10 cellular contexts compared by ENCODE assay signal in the genomic region with DNA sequence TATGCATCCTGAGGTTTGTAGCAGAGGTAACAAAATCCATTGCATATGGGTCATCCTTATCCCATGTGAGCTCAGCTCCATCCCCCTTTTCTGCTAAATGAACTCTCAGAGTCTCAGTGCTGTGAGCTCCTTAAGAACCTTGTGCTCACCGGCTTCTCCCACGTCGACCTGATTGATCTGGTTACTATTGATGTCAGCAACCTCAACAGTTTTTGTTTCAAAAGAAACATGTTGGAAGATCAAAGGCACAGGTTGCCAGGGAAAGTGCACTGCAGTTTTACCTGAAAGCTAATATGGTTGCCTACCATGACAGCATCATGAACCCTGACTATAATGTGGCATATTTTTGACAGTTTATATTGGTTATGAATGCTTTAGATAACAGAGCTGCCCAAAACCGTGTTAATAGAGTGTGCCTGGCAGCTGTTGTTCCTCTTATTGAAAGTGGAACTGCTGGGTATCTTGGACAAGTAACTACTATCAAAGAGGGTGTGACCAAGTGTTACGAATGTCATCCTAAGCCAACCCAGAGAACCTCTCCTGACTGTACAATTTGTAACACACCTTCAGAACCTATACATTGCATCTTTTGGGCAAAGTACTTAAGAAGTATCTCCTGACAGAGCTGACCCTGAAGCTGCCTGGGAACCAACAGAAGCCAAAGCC.
A peak's percentile ranks its signal among the peaks of the same experiment; 100 is the strongest.
DNase-seq lines count a peak whose midpoint lies in the region; ATAC-seq and FAIRE-seq lines count a peak whose summit lies in the region.
"Had no signal": no experiment of that assay in that cellular context is flagged by ENCODE, and none has a peak within 500 bp of the region (broad histone marks: within the 10 kb centered on the region; RNA-seq: fewer than 3 reads in every experiment).

No MANE protein-coding gene starts in this region.

- H3K4me3 Mint-ChIP-seq in activated naive CD4-positive, alpha-beta T cell treated with anti-CD3 and anti-CD28 coated beads, Interleukin-2, amount 10 ng/mL, durations not matched to agents 7 days and 5 days: no peak overlapping the region

- peaks cover 3% of the 10 kb centered on the region for H3K36me3 Mint-ChIP-seq in activated naive CD4-positive, alpha-beta T cell treated with anti-CD3 and anti-CD28 coated beads, Interleukin-2, amount 10 ng/mL, durations not matched to agents 7 days and 5 days

- H3K9me3 Mint-ChIP-seq in activated naive CD4-positive, alpha-beta T cell treated with anti-CD3 and anti-CD28 coated beads, Interleukin-2, amount 10 ng/mL, durations not matched to agents 7 days and 5 days: peaks cover 4% of the 10 kb centered on the region

- H3K27me3 Mint-ChIP-seq in activated naive CD4-positive, alpha-beta T cell treated with anti-CD3 and anti-CD28 coated beads, Interleukin-2, amount 10 ng/mL, durations not matched to agents 7 days and 5 days: no peaks in the 10 kb centered on the region

- peak; percentile 44 for ATAC-seq in GM21526 (IDR thresholded peaks at IDR 0.05; ENCODE audit: low FRiP score, unreplicated experiment)

- H3K4me1 Mint-ChIP-seq in activated naive CD4-positive, alpha-beta T cell treated with anti-CD3 and anti-CD28 coated beads, Interleukin-2, amount 10 ng/mL, durations not matched to agents 7 days and 5 days: peaks cover 35% of the 10 kb centered on the region

- FAIRE-seq in urothelium cell line (lab: Jason Lieb, UNC): no peak
- FAIRE-seq: bronchial epithelial cell had no signal

- H3K27ac Mint-ChIP-seq in activated naive CD4-positive, alpha-beta T cell treated with anti-CD3 and anti-CD28 coated beads, Interleukin-2, amount 10 ng/mL, durations not matched to agents 7 days and 5 days: peak overlapping the region; percentile 90

- DNase-seq in NCI-H226: peak; percentile 41
- peak; percentile 74 for DNase-seq in activated naive CD4-positive, alpha-beta T cell treated with anti-CD3 and anti-CD28 coated beads, Interleukin-2, amount 10 ng/mL, durations not matched to agents 7 days and 5 days
- DNase-seq in stimulated activated CD8-positive, alpha-beta memory T cell treated with anti-CD3 and anti-CD28 coated beads, Interleukin-7, amount 100 ng/mL, for 4 hours (ENCODE audit: low read depth in 2 of 2): peak; percentile 7 to 28
- no peak for DNase-seq in urothelium cell line (ENCODE audit: low spot score)
- no peak for DNase-seq in GF-D8 (lab: John Stamatoyannopoulos, UW)
- no peak for DNase-seq in NCI-H82 (lab: John Stamatoyannopoulos, UW)
- no peak for DNase-seq in NCI-H2081 treated with DMSO at 0.1 percent for 48 hours (lab: John Stamatoyannopoulos, UW)
- DNase-seq: stomach had no signal

- CTCF ChIA-PET in activated naive CD4-positive, alpha-beta T cell treated with anti-CD3 and anti-CD28 coated beads, Interleukin-2, amount 10 ng/mL, durations not matched to agents 7 days and 5 days (lab: Charles Lee): interaction anchor here (1.5 to 1.9 kb wide), 3 partner anchors 38 to 342 kb away, joined by 7 to 9 read pairs (median 7); a partner anchor contains a TSS

Comparison
In these comparisons a context has a peak if more than half of its experiments do, and no peak if none do; other contexts are left out.
1. DNase-seq: peak in NCI-H226 (single experiment), activated naive CD4-positive, alpha-beta T cell treated with anti-CD3 and anti-CD28 coated beads, Interleukin-2, amount 10 ng/mL, durations not matched to agents 7 days and 5 days (single experiment) and stimulated activated CD8-positive, alpha-beta memory T cell treated with anti-CD3 and anti-CD28 coated beads, Interleukin-7, amount 100 ng/mL, for 4 hours (2 of 2); none in urothelium cell line (single experiment), GF-D8 (single experiment), NCI-H82 (single experiment) and NCI-H2081 treated with DMSO at 0.1 percent for 48 hours (single experiment).